ENCODE assay signal across 1 cellular context in the genomic region with DNA sequence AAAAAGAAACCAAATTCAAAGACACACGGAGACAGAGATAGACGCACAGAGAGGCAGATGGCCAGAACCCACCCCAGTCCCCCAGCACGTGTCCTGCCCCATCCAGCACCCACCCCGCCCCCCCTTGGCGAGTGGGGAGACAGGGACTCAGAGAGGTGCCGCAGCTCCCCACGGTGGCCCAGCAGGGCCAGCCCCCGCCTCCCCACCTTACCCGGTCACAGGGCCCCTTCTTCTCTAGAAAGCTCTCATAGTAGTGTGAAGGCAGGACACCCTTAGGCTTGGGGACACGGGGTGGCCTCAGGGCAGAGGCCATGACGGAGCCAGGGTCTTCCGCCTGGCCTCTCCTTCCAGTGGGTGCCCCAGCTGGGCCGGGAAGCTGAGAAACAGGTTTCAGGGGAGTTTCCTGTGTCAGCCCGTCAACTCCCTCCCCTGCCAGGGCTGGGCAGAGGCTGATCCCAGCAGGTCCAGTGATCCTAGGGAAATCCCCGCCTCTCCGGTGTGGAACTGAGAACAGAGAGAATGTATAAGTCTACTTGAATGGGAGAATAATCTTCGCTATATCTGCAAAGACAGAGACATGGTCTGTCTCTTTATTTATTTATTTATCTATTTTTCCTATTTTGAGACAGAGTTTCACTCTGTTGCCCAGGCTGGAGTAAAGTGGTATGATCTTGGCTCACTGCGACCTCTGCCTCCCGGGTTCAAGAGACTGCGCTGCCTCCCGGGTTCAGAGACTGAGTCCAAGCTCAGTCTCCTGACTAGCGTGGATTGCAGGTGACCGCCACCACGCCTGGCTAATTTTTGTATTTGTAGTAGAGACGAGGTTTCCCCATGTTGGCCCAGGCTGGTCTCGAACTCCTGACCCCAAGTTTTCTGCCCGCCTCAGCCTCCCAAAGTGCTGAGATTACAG.
TF ChIP-seq lines count a peak whose summit lies in the region.

A gene with protein sequence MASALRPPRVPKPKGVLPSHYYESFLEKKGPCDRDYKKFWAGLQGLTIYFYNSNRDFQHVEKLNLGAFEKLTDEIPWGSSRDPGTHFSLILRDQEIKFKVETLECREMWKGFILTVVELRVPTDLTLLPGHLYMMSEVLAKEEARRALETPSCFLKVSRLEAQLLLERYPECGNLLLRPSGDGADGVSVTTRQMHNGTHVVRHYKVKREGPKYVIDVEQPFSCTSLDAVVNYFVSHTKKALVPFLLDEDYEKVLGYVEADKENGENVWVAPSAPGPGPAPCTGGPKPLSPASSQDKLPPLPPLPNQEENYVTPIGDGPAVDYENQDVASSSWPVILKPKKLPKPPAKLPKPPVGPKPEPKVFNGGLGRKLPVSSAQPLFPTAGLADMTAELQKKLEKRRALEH (minus strand): TSS at position 387 of the 910 bp plus-strand sequence. CDS start 74 bp downstream, at position 313.

TF ChIP-seq in liver, 16 proteins besides CTCF, POLR2A, EP300 and RAD21 (continued from another document):
- TF ChIP-seq, protein P1, sequence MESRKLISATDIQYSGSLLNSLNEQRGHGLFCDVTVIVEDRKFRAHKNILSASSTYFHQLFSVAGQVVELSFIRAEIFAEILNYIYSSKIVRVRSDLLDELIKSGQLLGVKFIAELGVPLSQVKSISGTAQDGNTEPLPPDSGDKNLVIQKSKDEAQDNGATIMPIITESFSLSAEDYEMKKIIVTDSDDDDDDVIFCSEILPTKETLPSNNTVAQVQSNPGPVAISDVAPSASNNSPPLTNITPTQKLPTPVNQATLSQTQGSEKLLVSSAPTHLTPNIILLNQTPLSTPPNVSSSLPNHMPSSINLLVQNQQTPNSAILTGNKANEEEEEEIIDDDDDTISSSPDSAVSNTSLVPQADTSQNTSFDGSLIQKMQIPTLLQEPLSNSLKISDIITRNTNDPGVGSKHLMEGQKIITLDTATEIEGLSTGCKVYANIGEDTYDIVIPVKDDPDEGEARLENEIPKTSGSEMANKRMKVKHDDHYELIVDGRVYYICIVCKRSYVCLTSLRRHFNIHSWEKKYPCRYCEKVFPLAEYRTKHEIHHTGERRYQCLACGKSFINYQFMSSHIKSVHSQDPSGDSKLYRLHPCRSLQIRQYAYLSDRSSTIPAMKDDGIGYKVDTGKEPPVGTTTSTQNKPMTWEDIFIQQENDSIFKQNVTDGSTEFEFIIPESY (IDR thresholded peaks at IDR 0.05): no peak
